In genomic region chr6:168884050-168884645, GRCh38 we compare ENCODE assay signal across 9 cellular contexts.
DNase-seq lines count a peak whose midpoint lies in the region; ATAC-seq and TF ChIP-seq lines count a peak whose summit lies in the region.
"Had no signal": no experiment of that assay in that cellular context is flagged by ENCODE, and none has a peak within 500 bp of the region (broad histone marks: within the 10 kb centered on the region; RNA-seq: fewer than 3 reads in every experiment).

No MANE protein-coding gene starts in this region.

- TF ChIP-seq CTCF in dorsolateral prefrontal cortex (IDR thresholded peaks at IDR 0.05 in 54 of 56, conservative IDR thresholded peaks at IDR 0.05 in 2 of 56; ENCODE audit: low read depth in 1 of 56, partially characterized antibody in 56 of 56), result no peak
- TF ChIP-seq CTCF in type B pancreatic cell (conservative IDR thresholded peaks at IDR 0.05), result no peak

- peaks cover 0 to 13% (median 0%) of the 10 kb centered on the region in 45 donors for H3K27me3 ChIP-seq in dorsolateral prefrontal cortex

- peaks cover 4% of the 10 kb centered on the region for H3K4me1 Mint-ChIP-seq in type B pancreatic cell (ENCODE audit: unreplicated experiment)
- H3K4me1 Mint-ChIP-seq: neural progenitor cell had no signal

- H3K27ac ChIP-seq in dorsolateral prefrontal cortex, result peak overlapping the region in 1 of 59 donors; percentile 28
- H3K27ac ChIP-seq: neural progenitor cell had no signal

- no peaks in the 10 kb centered on the region for H3K36me3 Mint-ChIP-seq in type B pancreatic cell
- H3K36me3 Mint-ChIP-seq: neural progenitor cell had no signal

- H3K4me3 ChIP-seq in dorsolateral prefrontal cortex, result peak overlapping the region in 43 of 59 donors; percentile 4 to 57 (median 39)
- H3K4me3 ChIP-seq: neural progenitor cell had no signal

- H3K27ac Mint-ChIP-seq in type B pancreatic cell, result no peak overlapping the region
- H3K27ac Mint-ChIP-seq: neural progenitor cell had no signal

- peak; percentile 57 for ATAC-seq in GM19395 (IDR thresholded peaks at IDR 0.05; ENCODE audit: unreplicated experiment)
- ATAC-seq in HG03460 (IDR thresholded peaks at IDR 0.05; ENCODE audit: unreplicated experiment), result peak; percentile 56
- ATAC-seq in sciatic nerve, result peak; percentile 50

- intact Hi-C loops in dorsolateral prefrontal cortex (cut with DNase I), result loop anchor here (1.0 to 10.0 kb wide), 5 partner anchors 267 to 727 kb away; no protein-coding TSS in a partner anchor
- intact Hi-C loops in sciatic nerve (cut with DNase I), result no loop called here

- H3K4me3 Mint-ChIP-seq in type B pancreatic cell, result no peak overlapping the region
- H3K4me3 Mint-ChIP-seq: neural progenitor cell had no signal

- peaks cover 20% of the 10 kb centered on the region for H3K27me3 Mint-ChIP-seq in type B pancreatic cell

- DNase-seq in dorsolateral prefrontal cortex (no peak), sciatic nerve (ENCODE audit: low spot score) (no peak), NCI-H1105 treated with DMSO at 0.1 percent for 48 hours (lab: John Stamatoyannopoulos, UW) (no peak), type B pancreatic cell (ENCODE audit: extremely low spot score, unreplicated experiment) (no peak), SHP77 treated with DMSO at 0.1 percent for 48 hours (lab: John Stamatoyannopoulos, UW) (no peak), NCI-H2107 treated with DMSO at 0.1 percent for 48 hours (lab: John Stamatoyannopoulos, UW; ENCODE audit: unreplicated experiment) (no peak)

- no peaks in the 10 kb centered on the region for H3K9me3 Mint-ChIP-seq in type B pancreatic cell
- H3K9me3 Mint-ChIP-seq: neural progenitor cell had no signal
